In the genomic region with DNA sequence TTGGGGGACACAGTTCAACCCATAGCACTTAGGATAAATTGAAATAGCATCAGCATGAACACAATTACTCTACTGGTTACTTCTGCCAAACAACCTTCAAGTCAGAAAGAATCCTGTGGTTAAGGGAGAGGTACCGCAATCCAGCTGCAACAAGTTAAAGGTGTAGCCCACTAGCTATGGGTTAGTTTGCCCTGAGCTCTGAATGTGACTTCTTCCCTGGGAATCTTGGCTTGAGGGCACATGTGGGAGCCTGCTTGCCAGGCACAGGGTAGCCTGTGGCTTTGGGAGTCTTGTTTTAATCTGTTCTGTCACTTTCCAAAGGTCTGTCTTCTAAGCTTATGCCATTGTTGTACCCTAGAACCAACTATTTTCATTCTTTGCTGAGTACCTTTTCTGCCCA, we compare ENCODE assay signal across 23 cellular contexts. TPM values are rescaled to one million over a fixed set of nuclear protein-coding genes. Genes with fewer than 3 reads are reported as not detected.
DNase-seq lines count a peak whose midpoint lies in the region; ATAC-seq and TF ChIP-seq lines count a peak whose summit lies in the region.
"Had no signal": no experiment of that assay in that cellular context is flagged by ENCODE, and none has a peak within 500 bp of the region (broad histone marks: within the 10 kb centered on the region; RNA-seq: fewer than 3 reads in every experiment).

No MANE protein-coding gene starts in this region.

- no peak overlapping the region for H2BK5ac ChIP-seq in trophoblast cell (ENCODE audit: low read depth, low read length, poor library complexity)

- H3K27me3 Mint-ChIP-seq in activated T-cell treated with anti-CD3 and anti-CD28 coated beads, Interleukin-2, amount 50 U/mL, for 4 hours (ENCODE audit: low read depth), result peaks cover 13% of the 10 kb centered on the region

- H3K9me3 ChIP-seq in mammary epithelial cell (replicated peaks; ENCODE audit: insufficient read depth, low read length) (no peaks in the 10 kb centered on the region), breast epithelium (no peaks in the 10 kb centered on the region), PC-9 (ENCODE audit: insufficient read depth, low read depth) (peaks cover 5% of the 10 kb centered on the region; the same call in 1 of the 2 replicates), trophoblast cell (ENCODE audit: insufficient read depth, low read depth, low read length) (peaks cover 2% of the 10 kb centered on the region), heart left ventricle (no peaks in the 10 kb centered on the region)
- H3K9me3 ChIP-seq: A549, BE2C, HAP-1 had no signal

- H3K4me2 ChIP-seq in mammary epithelial cell (ENCODE audit: insufficient read depth, low read depth, low read length), result peak overlapping the region; percentile 28
- H3K4me2 ChIP-seq in PC-9, result peak overlapping the region; percentile 38
- H3K4me2 ChIP-seq in trophoblast cell (ENCODE audit: low read length), result no peak overlapping the region
- H3K4me2 ChIP-seq: A549 had no signal

- H2AK5ac ChIP-seq in trophoblast cell (ENCODE audit: low read length), result no peak overlapping the region

- H3K4me1 ChIP-seq in mammary epithelial cell (ENCODE audit: insufficient read depth, low read length), result peaks cover 51% of the 10 kb centered on the region
- H3K4me1 ChIP-seq in breast epithelium, result no peaks in the 10 kb centered on the region
- peaks cover 68% of the 10 kb centered on the region for H3K4me1 ChIP-seq in PC-9 (replicated peaks; ENCODE audit: insufficient read depth)
- H3K4me1 ChIP-seq in trophoblast cell (ENCODE audit: control insufficient read depth in 1 of 2, insufficient read depth in 2 of 2, low read length in 2 of 2), result peaks cover 5 to 10% of the 10 kb centered on the region in 2 experiments
- H3K4me1 ChIP-seq in heart left ventricle, result peaks cover 0 to 10% (median 0%) of the 10 kb centered on the region in 12 donors

- no peaks in the 10 kb centered on the region for H3K27me3 ChIP-seq in mammary epithelial cell (ENCODE audit: insufficient read depth, low read length)
- H3K27me3 ChIP-seq in breast epithelium, result no peaks in the 10 kb centered on the region
- no peaks in the 10 kb centered on the region for H3K27me3 ChIP-seq in PC-9 (ENCODE audit: insufficient read depth, low read depth)
- no peaks in the 10 kb centered on the region for H3K27me3 ChIP-seq in trophoblast cell (ENCODE audit: insufficient read depth, low read length)
- H3K27me3 ChIP-seq in heart left ventricle, result no peaks in the 10 kb centered on the region
- H3K27me3 ChIP-seq: BE2C; BLaER1 treated with 17β-estradiol and CSF1 and Interleukin-3, amounts not matched to agents 10 nM and 100 nM had no signal

- H4K8ac ChIP-seq in trophoblast cell (ENCODE audit: low read depth, low read length), result no peak overlapping the region

- H3K23ac ChIP-seq in trophoblast cell (ENCODE audit: low read length), result no peak overlapping the region

- H3K4me3 Mint-ChIP-seq in activated T-cell treated with anti-CD3 and anti-CD28 coated beads, Interleukin-2, amount 50 U/mL, for 4 hours, result no peak overlapping the region
- H3K4me3 Mint-ChIP-seq: CD4-positive, alpha-beta memory T cell; HFFc6 had no signal

- ATAC-seq in heart left ventricle, result no peak
- no peak for ATAC-seq in activated T-cell treated with anti-CD3 and anti-CD28 coated beads, Interleukin-2, amount 50 U/mL, for 4 hours
- ATAC-seq: A549 had no signal

- H3F3A ChIP-seq in PC-9 (ENCODE audit: insufficient read depth, low read depth), result peaks cover 52% of the 10 kb centered on the region

- dilution Hi-C loops in mammary epithelial cell (cut with HindIII; ENCODE audit: low sequenced_read_pairs), result loop anchor here (5.0 kb wide), 1 partner anchor 70 kb away; no protein-coding TSS in a partner anchor

- H3K36me3 ChIP-seq in mammary epithelial cell (ENCODE audit: insufficient read depth, low read length) (no peaks in the 10 kb centered on the region), breast epithelium (no peaks in the 10 kb centered on the region), PC-9 (ENCODE audit: low read depth) (no peaks in the 10 kb centered on the region), trophoblast cell (ENCODE audit: control insufficient read depth in 1 of 2, insufficient read depth in 2 of 2, low read length in 2 of 2) (no peaks in the 10 kb centered on the region), heart left ventricle (no peaks in the 10 kb centered on the region)
- H3K36me3 ChIP-seq: BE2C; BLaER1 treated with 17β-estradiol and CSF1 and Interleukin-3, amounts not matched to agents 10 nM and 100 nM; HAP-1 had no signal

- no peak overlapping the region for H4K12ac ChIP-seq in trophoblast cell (ENCODE audit: low read depth, low read length)

- CTCF ChIA-PET in mammary epithelial cell (lab: Charles Lee; ENCODE audit: low non-redundant PET) (no interaction called here), PC-9 (lab: Charles Lee) (no interaction called here)

- H3K4ac ChIP-seq in trophoblast cell (ENCODE audit: low read depth, low read length), result no peak overlapping the region

- TF ChIP-seq POLR2A in breast epithelium (IDR thresholded peaks at IDR 0.05) (no peak), heart left ventricle (IDR thresholded peaks at IDR 0.05) (no peak)

- H4K20me1 ChIP-seq in mammary epithelial cell (ENCODE audit: insufficient read depth, low read length) (no peaks in the 10 kb centered on the region), PC-9 (ENCODE audit: insufficient read depth) (no peaks in the 10 kb centered on the region)
- H4K20me1 ChIP-seq: BLaER1 treated with 17β-estradiol and CSF1 and Interleukin-3, amounts not matched to agents 10 nM and 100 nM had no signal

- H3K9ac ChIP-seq in mammary epithelial cell (ENCODE audit: insufficient read depth, low read length), result no peak overlapping the region
- H3K9ac ChIP-seq in trophoblast cell (ENCODE audit: low read length), result no peak overlapping the region
- H3K9ac ChIP-seq: BLaER1 treated with 17β-estradiol and CSF1 and Interleukin-3, amounts not matched to agents 10 nM and 100 nM had no signal

- H3K9me3 Mint-ChIP-seq in activated T-cell treated with anti-CD3 and anti-CD28 coated beads, Interleukin-2, amount 50 U/mL, for 4 hours, result no peaks in the 10 kb centered on the region
- H3K9me3 Mint-ChIP-seq: HFFc6 had no signal

- no peak overlapping the region for H2BK120ac ChIP-seq in trophoblast cell (ENCODE audit: insufficient read depth, low read length, poor library complexity)

- 60% methylated on average over 1 of the region's 1 CpG for WGBS in mammary epithelial cell (ENCODE audit: low coverage, missing lambda C conversion rate)
- WGBS in trophoblast cell (ENCODE audit: extremely low coverage, insufficient coverage, insufficient read length), result no CpG with 5 or more reads among the region's 1 CpG
- 92 to 100% (median 99%) methylated on average over 1 of the region's 1 CpG for WGBS in heart left ventricle, 4 donors

- no peaks in the 10 kb centered on the region for H3K4me1 Mint-ChIP-seq in activated T-cell treated with anti-CD3 and anti-CD28 coated beads, Interleukin-2, amount 50 U/mL, for 4 hours (ENCODE audit: low read depth)
- H3K4me1 Mint-ChIP-seq: CD4-positive, alpha-beta memory T cell had no signal

- H3K79me2 ChIP-seq in mammary epithelial cell (ENCODE audit: insufficient read depth, low read length), result no peaks in the 10 kb centered on the region
- H3K79me2 ChIP-seq in PC-9 (ENCODE audit: low read depth), result no peaks in the 10 kb centered on the region
- no peaks in the 10 kb centered on the region for H3K79me2 ChIP-seq in trophoblast cell (ENCODE audit: control insufficient read depth, insufficient read depth, low read length, poor library complexity)

- H4K91ac ChIP-seq in trophoblast cell (ENCODE audit: low read depth, low read length), result no peak overlapping the region

- no peaks in the 10 kb centered on the region for H3K36me3 Mint-ChIP-seq in activated T-cell treated with anti-CD3 and anti-CD28 coated beads, Interleukin-2, amount 50 U/mL, for 4 hours (ENCODE audit: insufficient read depth)
- H3K36me3 Mint-ChIP-seq: CD4-positive, alpha-beta memory T cell had no signal

- BruUV-seq in mammary epithelial cell (replicated peaks; lab: Mats Ljungman, UMichigan) (no TSS peak), PC-9 (replicated peaks; lab: Mats Ljungman, UMichigan) (no TSS peak)

- H3K18ac ChIP-seq in trophoblast cell (ENCODE audit: low read length), result no peak overlapping the region

- no peaks in the 10 kb centered on the region for H3K79me1 ChIP-seq in trophoblast cell (ENCODE audit: low read length)

- intact Hi-C loops in mammary epithelial cell (cut with micrococcal nuclease) (no loop called here), breast epithelium (cut with DNase I; ENCODE audit: low total_unique reads) (no loop called here), PC-9 (cut with micrococcal nuclease; ENCODE audit: unreplicated experiment) (no loop called here), heart left ventricle (cut with DNase I) (no loop called here)

- no peak overlapping the region for H3K27ac ChIP-seq in mammary epithelial cell (ENCODE audit: insufficient read depth, low read depth, low read length)
- no peak overlapping the region for H3K27ac ChIP-seq in breast epithelium
- H3K27ac ChIP-seq in PC-9, result 0 out of 2 replicates have a peak overlapping the region, but pooled peaks have one; percentile 29
- no peak overlapping the region for H3K27ac ChIP-seq in trophoblast cell (ENCODE audit: low read depth, low read length)
- H3K27ac ChIP-seq in heart left ventricle, result no peak overlapping the region
- H3K27ac ChIP-seq: A549; BLaER1 treated with 17β-estradiol and CSF1 and Interleukin-3, amounts not matched to agents 10 nM and 100 nM had no signal

- H3K4me3 ChIP-seq in mammary epithelial cell (replicated peaks in 1 of 3; ENCODE audit: insufficient read depth in 1 of 3, low read depth in 2 of 3, low read length in 3 of 3), result no peak overlapping the region
- H3K4me3 ChIP-seq in breast epithelium, result no peak overlapping the region
- H3K4me3 ChIP-seq in PC-9, result no peak overlapping the region
- H3K4me3 ChIP-seq in trophoblast cell (ENCODE audit: low read depth, low read length), result no peak overlapping the region
- H3K4me3 ChIP-seq in heart left ventricle, result no peak overlapping the region
- H3K4me3 ChIP-seq: A549; BLaER1 treated with 17β-estradiol and CSF1 and Interleukin-3, amounts not matched to agents 10 nM and 100 nM; HAP-1 had no signal

- no peak overlapping the region for H2BK12ac ChIP-seq in trophoblast cell (ENCODE audit: low read length)

- H3K14ac ChIP-seq in trophoblast cell (ENCODE audit: low read length), result no peak overlapping the region

- TF ChIP-seq CTCF in mammary epithelial cell (conservative IDR thresholded peaks at IDR 0.05 in 1 of 2, IDR thresholded peaks at IDR 0.05 in 1 of 2; ENCODE audit: extremely low read depth in 1 of 2, insufficient read depth in 1 of 2, low read depth in 1 of 2, low read length in 2 of 2) (no peak), breast epithelium (IDR thresholded peaks at IDR 0.05) (no peak), PC-9 (conservative IDR thresholded peaks at IDR 0.05) (no peak), heart left ventricle (IDR thresholded peaks at IDR 0.05) (no peak)

- DNase-seq in mammary epithelial cell (no peak), breast epithelium (ENCODE audit: low spot score in 2 of 2) (no peak), PC-9 (no peak), trophoblast cell (peak; percentile 34 to 58), heart left ventricle (no peak)
- DNase-seq in activated T-cell treated with anti-CD3 and anti-CD28 coated beads, Interleukin-2, amount 50 U/mL, for 4 hours, result no peak
- DNase-seq: 8988T; ACHN; AML-193; BE2C; Calu3; CD4-positive, alpha-beta memory T cell; COR-L47; DMS53; DMS79 treated with DMSO at 0.1 percent for 48 hours; GF-D8; GOT3; HFFc6 had no signal

- H2AFZ ChIP-seq in mammary epithelial cell (ENCODE audit: low read depth, low read length), result no peak overlapping the region
- H2AFZ ChIP-seq in PC-9, result no peak overlapping the region
- no peak overlapping the region for H2AFZ ChIP-seq in trophoblast cell (ENCODE audit: insufficient read depth, low read length, poor library complexity)

- POLR2A ChIA-PET in PC-9 (lab: Charles Lee; ENCODE audit: unreplicated experiment), result no interaction called here

- in situ Hi-C loops in mammary epithelial cell (cut with MboI; ENCODE audit: low sequenced_read_pairs in 2 of 2), result no loop called here

- H3K9me2 ChIP-seq in PC-9 (ENCODE audit: insufficient read depth), result no peaks in the 10 kb centered on the region

RNA-seq across cellular contexts. Expression of a gene that starts 8.9 kb away (rescaled TPM):
- 10 to 100 TPM; 65.0 to 97.4 TPM for total RNA-seq in mammary epithelial cell
- 22.4 TPM for polyA plus RNA-seq in mammary epithelial cell
- 88.4 TPM for polyA minus RNA-seq in mammary epithelial cell
- total RNA-seq in breast epithelium, result 10 to 100 TPM; 31.0 to 52.2 (median 36.4) TPM
- 96.9 and 141 TPM in 2 replicates for total RNA-seq in PC-9 (2021)
- 28.1 and 29.4 TPM in 2 replicates for polyA plus RNA-seq in trophoblast cell (2013)
- 10 to 100 TPM in 8 of 9 donors, 1 to 10 TPM in 1; 9.0 to 32.3 (median 12.2) TPM for total RNA-seq in heart left ventricle
- 10 to 100 TPM in 1 of 2 donors, 1 to 10 TPM in 1; 2.9 to 11.4 TPM for polyA plus RNA-seq in heart left ventricle
- total RNA-seq in activated T-cell treated with anti-CD3 and anti-CD28 coated beads, Interleukin-2, amount 50 U/mL, for 4 hours, result 10 to 100 TPM; 71.3 to 98.9 (median 90.5) TPM

RNA-seq across cellular contexts. Expression of a gene that starts 21.7 kb away (rescaled TPM):
- not detected for total RNA-seq in mammary epithelial cell
- not detected for polyA plus RNA-seq in mammary epithelial cell
- not detected for polyA minus RNA-seq in mammary epithelial cell
- total RNA-seq in breast epithelium, result not detected
- total RNA-seq in PC-9 (2021), result not detected in 2 replicates
- not detected in 2 replicates for polyA plus RNA-seq in trophoblast cell (2013)
- total RNA-seq in heart left ventricle, result not detected
- polyA plus RNA-seq in heart left ventricle, result not detected
- not detected for total RNA-seq in activated T-cell treated with anti-CD3 and anti-CD28 coated beads, Interleukin-2, amount 50 U/mL, for 4 hours
- total RNA-seq: Calu3; CD4-positive, alpha-beta memory T cell; Daoy; G401; HFFc6 had no signal
- polyA plus RNA-seq: A549; CD4-positive, alpha-beta memory T cell had no signal

Comparison
In these comparisons a context has a peak if more than half of its experiments do, and no peak if none do; other contexts are left out.
1. DNase-seq: peak in trophoblast cell (2 of 2); none in mammary epithelial cell (single experiment), breast epithelium (0 of 2), PC-9 (0 of 2), heart left ventricle (0 of 5) and activated T-cell treated with anti-CD3 and anti-CD28 coated beads, Interleukin-2, amount 50 U/mL, for 4 hours (single experiment).